10 cellular contexts compared by ENCODE assay signal in genomic region chr11:61237130-61237529, GRCh38. TPM values are rescaled to one million over a fixed set of nuclear protein-coding genes. Genes with fewer than 3 reads are reported as not detected.
"Had no signal": no experiment of that assay in that cellular context is flagged by ENCODE, and none has a peak within 500 bp of the region (broad histone marks: within the 10 kb centered on the region; RNA-seq: fewer than 3 reads in every experiment).

No MANE protein-coding gene starts in this region.

RNA-seq across cellular contexts. Expression of gene PGA5, which starts 3.8 kb away (rescaled TPM):
- total RNA-seq: activated naive CD4-positive, alpha-beta T cell treated with anti-CD3 and anti-CD28 coated beads for 36 hours; activated naive CD8-positive, alpha-beta T cell treated with anti-CD3 and anti-CD28 coated beads for 36 hours; activated naive CD8-positive, alpha-beta T cell treated with anti-CD3 and anti-CD28 coated beads, Interleukin-2, amount 10 ng/mL, durations not matched to agents 7 days and 5 days; activated T-cell treated with anti-CD3 and anti-CD28 coated beads, Interleukin-2, amount 50 U/mL, for 4 hours; activated T-helper 1 cell treated with anti-CD3 and anti-CD28 coated beads, Interleukin-12 subunit alpha, Interleukin-12 subunit beta, Interleukin-2, Interleukin-4 antibody, amounts not matched to agents 30 ng/mL and 10 ng/mL and 1 ng/mL, durations not matched to agents 14 hours and 24 hours and 36 hours; activated T-helper 2 cell treated with anti-CD3 and anti-CD28 coated beads, Interferon-gamma antibody, Interleukin-2, Interleukin-4, amounts not matched to agents 10 μg/mL and 5 μg/mL and 100 μg/mL, durations not matched to agents 14 hours and 24 hours and 36 hours; cardiac septum; cerebellum; chondrocyte had no signal

RNA-seq across cellular contexts. Expression of gene PGA4, which starts 15.0 kb away (rescaled TPM):
- total RNA-seq: activated naive CD4-positive, alpha-beta T cell treated with anti-CD3 and anti-CD28 coated beads for 36 hours; activated naive CD8-positive, alpha-beta T cell treated with anti-CD3 and anti-CD28 coated beads for 36 hours; activated naive CD8-positive, alpha-beta T cell treated with anti-CD3 and anti-CD28 coated beads, Interleukin-2, amount 10 ng/mL, durations not matched to agents 7 days and 5 days; activated T-cell treated with anti-CD3 and anti-CD28 coated beads, Interleukin-2, amount 50 U/mL, for 4 hours; activated T-helper 1 cell treated with anti-CD3 and anti-CD28 coated beads, Interleukin-12 subunit alpha, Interleukin-12 subunit beta, Interleukin-2, Interleukin-4 antibody, amounts not matched to agents 30 ng/mL and 10 ng/mL and 1 ng/mL, durations not matched to agents 14 hours and 24 hours and 36 hours; activated T-helper 2 cell treated with anti-CD3 and anti-CD28 coated beads, Interferon-gamma antibody, Interleukin-2, Interleukin-4, amounts not matched to agents 10 μg/mL and 5 μg/mL and 100 μg/mL, durations not matched to agents 14 hours and 24 hours and 36 hours; cardiac septum; chondrocyte had no signal

RNA-seq across cellular contexts. Expression of gene PGA3, which starts 33.8 kb away (rescaled TPM):
- total RNA-seq: activated naive CD4-positive, alpha-beta T cell treated with anti-CD3 and anti-CD28 coated beads for 36 hours; activated naive CD8-positive, alpha-beta T cell treated with anti-CD3 and anti-CD28 coated beads for 36 hours; activated naive CD8-positive, alpha-beta T cell treated with anti-CD3 and anti-CD28 coated beads, Interleukin-2, amount 10 ng/mL, durations not matched to agents 7 days and 5 days; activated T-cell treated with anti-CD3 and anti-CD28 coated beads, Interleukin-2, amount 50 U/mL, for 4 hours; activated T-helper 1 cell treated with anti-CD3 and anti-CD28 coated beads, Interleukin-12 subunit alpha, Interleukin-12 subunit beta, Interleukin-2, Interleukin-4 antibody, amounts not matched to agents 30 ng/mL and 10 ng/mL and 1 ng/mL, durations not matched to agents 14 hours and 24 hours and 36 hours; activated T-helper 2 cell treated with anti-CD3 and anti-CD28 coated beads, Interferon-gamma antibody, Interleukin-2, Interleukin-4, amounts not matched to agents 10 μg/mL and 5 μg/mL and 100 μg/mL, durations not matched to agents 14 hours and 24 hours and 36 hours; cardiac muscle cell; chondrocyte had no signal
- polyA plus RNA-seq: cardiac muscle cell had no signal
